Comparison of ENCODE assay signal across 8 cellular contexts in the genomic region with DNA sequence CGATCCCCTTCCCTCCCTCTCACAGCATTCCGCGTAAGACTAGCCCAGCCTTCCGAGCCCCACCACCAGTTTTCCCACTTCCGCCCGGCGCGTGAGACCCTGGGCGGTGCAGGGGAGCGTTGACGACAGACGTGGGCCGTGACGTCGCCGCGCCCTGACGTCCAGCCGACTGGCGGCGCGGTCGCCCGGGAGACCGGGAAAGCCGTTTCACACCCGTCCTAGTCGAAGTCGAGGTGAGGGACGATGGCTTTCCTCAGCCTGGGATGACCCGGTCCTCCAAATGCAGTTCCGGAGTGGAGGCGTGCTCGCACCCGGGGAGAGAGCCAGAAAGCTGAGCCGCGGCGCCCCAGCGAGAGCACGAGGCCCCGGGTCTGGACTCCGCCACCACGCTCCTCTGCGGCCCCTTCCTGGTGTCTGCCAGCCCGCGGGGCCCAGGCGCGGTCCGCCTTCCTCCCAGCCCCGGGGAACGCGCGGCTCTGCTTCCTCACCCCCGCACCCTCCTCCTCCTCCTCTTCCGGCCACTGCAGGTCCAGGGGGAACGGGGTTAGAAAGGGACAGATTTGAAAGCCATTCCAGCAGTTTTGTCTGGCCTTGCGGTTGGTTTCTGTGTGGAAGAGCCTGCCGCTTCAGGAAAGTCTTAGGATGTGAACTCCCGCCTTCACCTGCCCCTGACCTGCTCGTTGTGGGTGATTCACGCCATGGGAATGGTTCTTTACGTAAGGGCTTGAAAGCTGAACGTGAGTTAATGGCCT. TPM values are rescaled to one million over a fixed set of nuclear protein-coding genes. Genes with fewer than 3 reads are reported as not detected.
DNase-seq lines count a peak whose midpoint lies in the region; ATAC-seq and TF ChIP-seq lines count a peak whose summit lies in the region.

A gene (plus strand): TSS at position 210 of the 752 bp plus-strand sequence. CDS start 2,977 bp downstream, outside the sequence.

- peaks cover 7 to 43% (median 19%) of the 10 kb centered on the region in 7 donors for H3K4me1 Mint-ChIP-seq in naive thymus-derived CD4-positive, alpha-beta T cell
- H3K4me1 Mint-ChIP-seq in stimulated activated naive B cell treated with anti-CD40 and anti-IgM and Interleukin-4, amounts not matched to agents 10 μg/mL and 1 μg/mL and 100 μg/mL, for 72 hours = peaks cover 19 to 43% of the 10 kb centered on the region in 2 donors

- no peaks in the 10 kb centered on the region for H3K9me2 ChIP-seq in PC-9 (ENCODE audit: insufficient read depth)

- H3K36me3 ChIP-seq in PC-9 (ENCODE audit: low read depth) = no peaks in the 10 kb centered on the region
- H3K36me3 ChIP-seq in fibroblast of lung (ENCODE audit: control insufficient read depth, insufficient read depth, low read length) = no peaks in the 10 kb centered on the region
- H3K36me3 ChIP-seq in naive thymus-derived CD4-positive, alpha-beta T cell (ENCODE audit: control insufficient read depth in 2 of 3, insufficient read depth in 3 of 3, low read length in 3 of 3) = no peaks in the 10 kb centered on the region

- POLR2A ChIA-PET in PC-9 (lab: Charles Lee; ENCODE audit: unreplicated experiment) = interaction anchor here (0.5 to 0.7 kb wide), 3 partner anchors 11 to 271 kb away, joined by 3 to 6 read pairs (median 5); no protein-coding TSS in a partner anchor
- POLR2A ChIA-PET in naive thymus-derived CD4-positive, alpha-beta T cell (lab: Charles Lee) = interaction anchor here (0.7 to 3.1 kb wide), 4 partner anchors 9 to 149 kb away, joined by 3 to 17 read pairs (median 4); no protein-coding TSS in a partner anchor

- no peaks in the 10 kb centered on the region for H4K20me1 ChIP-seq in PC-9 (ENCODE audit: insufficient read depth)
- no peaks in the 10 kb centered on the region for H4K20me1 ChIP-seq in fibroblast of lung (ENCODE audit: control insufficient read depth, extremely low read depth, insufficient read depth, low read length)

- peak; percentile 84 for ATAC-seq in naive thymus-derived CD4-positive, alpha-beta T cell
- peak; percentile 77 to 82 for ATAC-seq in stimulated activated naive B cell treated with anti-CD40 and anti-IgM and Interleukin-4, amounts not matched to agents 10 μg/mL and 1 μg/mL and 100 μg/mL, for 72 hours (replicated peaks)

- H2AFZ ChIP-seq in PC-9 (peak within 1 kb of the TSS; percentile 72), fibroblast of lung (ENCODE audit: low read length) (peak within 1 kb of the TSS; percentile 54)

- H3K4me3 Mint-ChIP-seq in naive thymus-derived CD4-positive, alpha-beta T cell = peak within 1 kb of the TSS; percentile 85 to 98 (median 96)
- peak within 1 kb of the TSS; percentile 98 to 99 for H3K4me3 Mint-ChIP-seq in stimulated activated naive B cell treated with anti-CD40 and anti-IgM and Interleukin-4, amounts not matched to agents 10 μg/mL and 1 μg/mL and 100 μg/mL, for 72 hours

- peaks cover 0 to 2% (median 0%) of the 10 kb centered on the region in 11 donors for H3K9me3 Mint-ChIP-seq in naive thymus-derived CD4-positive, alpha-beta T cell
- peaks cover 0 to 1% of the 10 kb centered on the region in 2 donors for H3K9me3 Mint-ChIP-seq in stimulated activated naive B cell treated with anti-CD40 and anti-IgM and Interleukin-4, amounts not matched to agents 10 μg/mL and 1 μg/mL and 100 μg/mL, for 72 hours

- TF ChIP-seq CTCF in GM20000 (IDR thresholded peaks at IDR 0.05; ENCODE audit: extremely low read depth, missing control alignments) = no peak
- TF ChIP-seq CTCF in PC-9 (conservative IDR thresholded peaks at IDR 0.05) = no peak; the same call in 1 of the 2 replicates
- TF ChIP-seq CTCF in fibroblast of lung (conservative IDR thresholded peaks at IDR 0.05 in 1 of 2, IDR thresholded peaks at IDR 0.05 in 1 of 2; ENCODE audit: low read depth in 1 of 2, low read length in 2 of 2) = no peak

- BruUV-seq in PC-9 (replicated peaks; lab: Mats Ljungman, UMichigan) = TSS peak; percentile 87

- H3K4me1 ChIP-seq in PC-9 (replicated peaks; ENCODE audit: insufficient read depth) = peaks cover 26% of the 10 kb centered on the region
- peaks cover 3% of the 10 kb centered on the region for H3K4me1 ChIP-seq in fibroblast of lung (ENCODE audit: control insufficient read depth, extremely low read depth, insufficient read depth, low read length)
- H3K4me1 ChIP-seq in naive thymus-derived CD4-positive, alpha-beta T cell (ENCODE audit: control insufficient read depth in 2 of 2, insufficient read depth in 2 of 2, low read length in 2 of 2) = no peaks in the 10 kb centered on the region

- H3K9me3 ChIP-seq in PC-9 (ENCODE audit: insufficient read depth, low read depth) (no peaks in the 10 kb centered on the region), fibroblast of lung (ENCODE audit: control insufficient read depth, insufficient read depth, low read depth, low read length) (no peaks in the 10 kb centered on the region)
- no peaks in the 10 kb centered on the region for H3K9me3 ChIP-seq in naive thymus-derived CD4-positive, alpha-beta T cell (ENCODE audit: control insufficient read depth in 2 of 3, low read length in 3 of 3)

- H3K27me3 Mint-ChIP-seq in naive thymus-derived CD4-positive, alpha-beta T cell = peaks cover 0 to 6% (median 0%) of the 10 kb centered on the region in 5 donors
- no peaks in the 10 kb centered on the region for H3K27me3 Mint-ChIP-seq in stimulated activated naive B cell treated with anti-CD40 and anti-IgM and Interleukin-4, amounts not matched to agents 10 μg/mL and 1 μg/mL and 100 μg/mL, for 72 hours

- H3F3A ChIP-seq in PC-9 (ENCODE audit: insufficient read depth, low read depth) = peaks cover 39% of the 10 kb centered on the region

- peaks cover 0 to 12% (median 0%) of the 10 kb centered on the region in 5 donors for H3K36me3 Mint-ChIP-seq in naive thymus-derived CD4-positive, alpha-beta T cell
- peaks cover 19 to 26% of the 10 kb centered on the region in 2 donors for H3K36me3 Mint-ChIP-seq in stimulated activated naive B cell treated with anti-CD40 and anti-IgM and Interleukin-4, amounts not matched to agents 10 μg/mL and 1 μg/mL and 100 μg/mL, for 72 hours

- peak; percentile 95 for DNase-seq in Caki2 (ENCODE audit: low read depth)
- DNase-seq in GM20000 (ENCODE audit: low spot score) = peak; percentile 90
- DNase-seq in HS-5 (ENCODE audit: low read depth) = peak; percentile 80
- peak; percentile 91 to 98 for DNase-seq in PC-9
- DNase-seq in activated T-helper 1 cell treated with anti-CD3 and anti-CD28 coated beads, Interleukin-2, amount 50 U/mL, for 16 hours (ENCODE audit: low read depth in 1 of 2, low spot score in 1 of 2) = peak; percentile 37 to 56
- peak; percentile 94 to 95 for DNase-seq in fibroblast of lung (ENCODE audit: low read depth in 2 of 2)
- DNase-seq in naive thymus-derived CD4-positive, alpha-beta T cell = peak; percentile 38 to 73 (median 59)
- DNase-seq in stimulated activated naive B cell treated with anti-CD40 and anti-IgM and Interleukin-4, amounts not matched to agents 10 μg/mL and 1 μg/mL and 100 μg/mL, for 72 hours = peak; percentile 79

- H3K79me2 ChIP-seq in PC-9 (ENCODE audit: low read depth) = peaks cover 30% of the 10 kb centered on the region
- H3K79me2 ChIP-seq in fibroblast of lung (ENCODE audit: control insufficient read depth, insufficient read depth, low read length) = no peaks in the 10 kb centered on the region

- intact Hi-C loops in PC-9 (cut with micrococcal nuclease; ENCODE audit: unreplicated experiment) = loop anchor here (1.0 kb wide), 5 partner anchors 9 to 304 kb away; a partner anchor contains a TSS
- intact Hi-C loops in naive thymus-derived CD4-positive, alpha-beta T cell (cut with micrococcal nuclease) = loop anchor here (1.0 to 2.0 kb wide), 4 partner anchors 9 to 303 kb away; a partner anchor contains a TSS

- peak within 1 kb of the TSS; percentile 100 for H3K27ac ChIP-seq in PC-9
- H3K27ac ChIP-seq in fibroblast of lung (ENCODE audit: insufficient read depth, low read length) = peak within 1 kb of the TSS; percentile 95
- peak within 1 kb of the TSS; percentile 80 for H3K27ac ChIP-seq in naive thymus-derived CD4-positive, alpha-beta T cell (ENCODE audit: low read depth, low read length)

- H3K4me3 ChIP-seq in PC-9 (peak within 1 kb of the TSS; percentile 63), fibroblast of lung (replicated peaks in 1 of 4; ENCODE audit: control extremely low read depth in 1 of 4, insufficient read depth in 1 of 4, low read depth in 3 of 4, low read length in 4 of 4) (peak within 1 kb of the TSS; percentile 37 to 88 (median 64))
- peak within 1 kb of the TSS; percentile 73 for H3K4me3 ChIP-seq in naive thymus-derived CD4-positive, alpha-beta T cell (ENCODE audit: low read length)

- peak within 1 kb of the TSS; percentile 86 for H3K4me2 ChIP-seq in PC-9
- peak within 1 kb of the TSS; percentile 86 for H3K4me2 ChIP-seq in fibroblast of lung (ENCODE audit: extremely low read depth, insufficient read depth, low read length)

- H3K27ac Mint-ChIP-seq in naive thymus-derived CD4-positive, alpha-beta T cell = peak within 1 kb of the TSS; percentile 91 to 99 (median 97)
- H3K27ac Mint-ChIP-seq in stimulated activated naive B cell treated with anti-CD40 and anti-IgM and Interleukin-4, amounts not matched to agents 10 μg/mL and 1 μg/mL and 100 μg/mL, for 72 hours = peak within 1 kb of the TSS; percentile 100

- no peaks in the 10 kb centered on the region for H3K27me3 ChIP-seq in PC-9 (ENCODE audit: insufficient read depth, low read depth)
- H3K27me3 ChIP-seq in fibroblast of lung (ENCODE audit: control insufficient read depth, insufficient read depth, low read length) = no peaks in the 10 kb centered on the region
- no peaks in the 10 kb centered on the region for H3K27me3 ChIP-seq in naive thymus-derived CD4-positive, alpha-beta T cell (ENCODE audit: control insufficient read depth in 2 of 2, insufficient read depth in 2 of 2, low read length in 2 of 2)

- CTCF ChIA-PET in PC-9 (lab: Charles Lee) = no interaction called here
- CTCF ChIA-PET in naive thymus-derived CD4-positive, alpha-beta T cell (lab: Charles Lee) = no interaction called here

- peak within 1 kb of the TSS; percentile 90 for H3K9ac ChIP-seq in fibroblast of lung (ENCODE audit: insufficient read depth, low read length)

- in situ Hi-C loops in Caki2 (cut with HindIII; ENCODE audit: low pct_unique_long_range_greater_than_20kb, low sequenced_read_pairs) = no loop called here

RNA-seq across cellular contexts. Expression of the gene that starts here (rescaled TPM):
- total RNA-seq in Caki2 (2014; rRNA removed; shearing (Covaris generic); ENCODE audit: low replicate concordance) = 0.29 TPM in 1 of 2 replicates, not detected in the other
- total RNA-seq in PC-9 (2021) (3.2 and 3.9 TPM in 2 replicates), fibroblast of lung (0.26 and 1.3 TPM in 2 replicates)
- polyA plus RNA-seq in fibroblast of lung = 0.28 and 0.35 TPM in 2 replicates
- 0.09 and 0.22 TPM in 2 replicates for polyA plus RNA-seq in fibroblast of lung (2012)
- not detected in 2 replicates for polyA minus RNA-seq in fibroblast of lung (ENCODE audit: low replicate concordance)
- total RNA-seq in naive thymus-derived CD4-positive, alpha-beta T cell = 1 to 10 TPM in 3 of 5 experiments, under 1 TPM in 2; 0.31 to 5.1 (median 1.2) TPM
- polyA plus RNA-seq in naive thymus-derived CD4-positive, alpha-beta T cell = under 1 TPM; 0.19 to 0.33 TPM

Comparison
In these comparisons a context has a peak if more than half of its experiments do, and no peak if none do; other contexts are left out.
1. Peak in every context shown above with its lines: DNase-seq, ATAC-seq, H3K4me3 ChIP-seq and H3K27ac ChIP-seq.
2. Peak in DNase-seq in Caki2; RNA of the gene not detected or under 1 TPM.